1 cellular context compared by ENCODE assay signal in genomic region chr2:17373041-17373440, GRCh38.
TF ChIP-seq lines count a peak whose summit lies in the region.

No MANE protein-coding gene starts in this region.

TF ChIP-seq in GM23338, 12 proteins besides CTCF, POLR2A, EP300 and RAD21 (continued from another document):
- TF ChIP-seq REST (IDR thresholded peaks at IDR 0.05; ENCODE audit: unreplicated experiment) (no peak), ZNF331 (CRISPR knock-in tag; IDR thresholded peaks at IDR 0.05; ENCODE audit: low read depth) (no peak), POLR2AphosphoS5 (IDR thresholded peaks at IDR 0.05; ENCODE audit: low read depth) (no peak), CREB1 (CRISPR knock-in tag; IDR thresholded peaks at IDR 0.05; ENCODE audit: low read depth) (no peak), NANOG (IDR thresholded peaks at IDR 0.05; ENCODE audit: borderline replicate concordance) (no peak), STAT1 (IDR thresholded peaks at IDR 0.05; ENCODE audit: unreplicated experiment) (no peak), ZNF462 (CRISPR knock-in tag; IDR thresholded peaks at IDR 0.05) (no peak), ZNF114 (CRISPR knock-in tag; IDR thresholded peaks at IDR 0.05) (no peak)
- TF ChIP-seq, protein P1, sequence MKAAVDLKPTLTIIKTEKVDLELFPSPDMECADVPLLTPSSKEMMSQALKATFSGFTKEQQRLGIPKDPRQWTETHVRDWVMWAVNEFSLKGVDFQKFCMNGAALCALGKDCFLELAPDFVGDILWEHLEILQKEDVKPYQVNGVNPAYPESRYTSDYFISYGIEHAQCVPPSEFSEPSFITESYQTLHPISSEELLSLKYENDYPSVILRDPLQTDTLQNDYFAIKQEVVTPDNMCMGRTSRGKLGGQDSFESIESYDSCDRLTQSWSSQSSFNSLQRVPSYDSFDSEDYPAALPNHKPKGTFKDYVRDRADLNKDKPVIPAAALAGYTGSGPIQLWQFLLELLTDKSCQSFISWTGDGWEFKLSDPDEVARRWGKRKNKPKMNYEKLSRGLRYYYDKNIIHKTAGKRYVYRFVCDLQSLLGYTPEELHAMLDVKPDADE (IDR thresholded peaks at IDR 0.05): no peak
